Comparison of ENCODE assay signal across 24 cellular contexts in genomic region chr12:70581199-70581598, GRCh38. TPM values are rescaled to one million over a fixed set of nuclear protein-coding genes. Genes with fewer than 3 reads are reported as not detected.
DNase-seq lines count a peak whose midpoint lies in the region; ATAC-seq and TF ChIP-seq lines count a peak whose summit lies in the region.
"Had no signal": no experiment of that assay in that cellular context is flagged by ENCODE, and none has a peak within 500 bp of the region (broad histone marks: within the 10 kb centered on the region; RNA-seq: fewer than 3 reads in every experiment).

No MANE protein-coding gene starts in this region.

- no peak overlapping the region for H3K9ac ChIP-seq in MM.1S (ENCODE audit: low read length)

- no peaks in the 10 kb centered on the region for H3K79me2 ChIP-seq in MM.1S (ENCODE audit: low read length)

- H3K27ac ChIP-seq in MM.1S (ENCODE audit: low read length) (peak overlapping the region; percentile 46; the same call in 1 of the 2 replicates), caudate nucleus (ENCODE audit: low read depth, low read length) (no peak overlapping the region)
- H3K27ac ChIP-seq: heart left ventricle, HL-60, Peyer's patch, sigmoid colon, SJCRH30 had no signal

- no peaks in the 10 kb centered on the region for H3K4me1 Mint-ChIP-seq in Calu3 (ENCODE audit: low read depth, unreplicated experiment)
- H3K4me1 Mint-ChIP-seq: activated naive CD8-positive, alpha-beta T cell treated with anti-CD3 and anti-CD28 coated beads, Interleukin-2, amount 50 U/mL, for 24 hours had no signal

- BruUV-seq in Calu3 (replicated peaks; lab: Mats Ljungman, UMichigan): no TSS peak

- H2AFZ ChIP-seq in MM.1S (ENCODE audit: low read length): peak overlapping the region; percentile 77

- no peaks in the 10 kb centered on the region for H4K20me1 ChIP-seq in MM.1S (ENCODE audit: insufficient read depth, low read length)

- H3K27me3 Mint-ChIP-seq in Calu3 (ENCODE audit: unreplicated experiment): no peaks in the 10 kb centered on the region

- H3K4me1 ChIP-seq in MM.1S (ENCODE audit: low read length): peaks cover 13% of the 10 kb centered on the region
- H3K4me1 ChIP-seq: Peyer's patch, SJCRH30 had no signal

- peak overlapping the region; percentile 75 for H3K4me2 ChIP-seq in MM.1S (ENCODE audit: low read depth, low read length)

- ATAC-seq in GM18868 (IDR thresholded peaks at IDR 0.05; ENCODE audit: unreplicated experiment): peak; percentile 69
- peak; percentile 66 for ATAC-seq in HG02870 (IDR thresholded peaks at IDR 0.05; ENCODE audit: unreplicated experiment)
- ATAC-seq: activated naive CD8-positive, alpha-beta T cell treated with anti-CD3 and anti-CD28 coated beads, Interleukin-2, amount 50 U/mL, for 24 hours; heart left ventricle; stimulated activated naive CD8-positive, alpha-beta T cell treated with anti-CD3 and anti-CD28 coated beads, Interleukin-15, Interleukin-2, amounts not matched to agents 100 U/mL and 50 U/mL, for 24 hours had no signal

- H3K9me3 Mint-ChIP-seq in Calu3 (ENCODE audit: low read depth, unreplicated experiment): no peaks in the 10 kb centered on the region

- no peak overlapping the region for H3K27ac Mint-ChIP-seq in Calu3 (ENCODE audit: unreplicated experiment)
- H3K27ac Mint-ChIP-seq: activated naive CD8-positive, alpha-beta T cell treated with anti-CD3 and anti-CD28 coated beads, Interleukin-2, amount 50 U/mL, for 24 hours had no signal

- H3K36me3 ChIP-seq in MM.1S (replicated peaks; ENCODE audit: insufficient read depth, low read length): no peaks in the 10 kb centered on the region
- H3K36me3 ChIP-seq: HAP-1, Peyer's patch, sigmoid colon, SJCRH30 had no signal

- CTCF ChIA-PET in Calu3 (lab: Charles Lee): no interaction called here

- no peak overlapping the region for H3K4me3 Mint-ChIP-seq in Calu3 (ENCODE audit: low read depth, unreplicated experiment)
- H3K4me3 Mint-ChIP-seq: activated naive CD8-positive, alpha-beta T cell treated with anti-CD3 and anti-CD28 coated beads, Interleukin-2, amount 50 U/mL, for 24 hours; neural crest cell had no signal

- H3K27me3 ChIP-seq in MM.1S (replicated peaks; ENCODE audit: insufficient read depth, low read length): no peaks in the 10 kb centered on the region
- H3K27me3 ChIP-seq: heart left ventricle, Peyer's patch, sigmoid colon, SJCRH30 had no signal

- no peaks in the 10 kb centered on the region for H3K9me3 ChIP-seq in MM.1S (replicated peaks; ENCODE audit: insufficient read depth, low read length)
- H3K9me3 ChIP-seq: HAP-1, Peyer's patch, sigmoid colon, SJCRH30 had no signal

- H3F3A ChIP-seq in MM.1S (ENCODE audit: insufficient read depth, low read length): no peaks in the 10 kb centered on the region

- DNase-seq in MM.1S (peak; percentile 32), T-helper 2 cell (no peak), pons (ENCODE audit: low spot score) (no peak), caudate nucleus (lab: John Stamatoyannopoulos, UW) (no peak), Calu3 (no peak)
- DNase-seq: activated CD4-positive, CD25-positive, alpha-beta regulatory T cell treated with anti-CD3 and anti-CD28 coated beads, Interleukin-2, amount 50 U/mL, for 72 hours; activated gamma-delta T cell treated with Interleukin-2 at 50 U/mL for 16 hours; activated naive CD8-positive, alpha-beta T cell treated with anti-CD3 and anti-CD28 coated beads, Interleukin-2, amount 50 U/mL, for 24 hours; cerebellar nuclear complex; heart left ventricle; mammary epithelial cell; NCI-H1048; NCI-H187 treated with DMSO at 0.1 percent for 48 hours; NCI-H526; Peyer's patch; sigmoid colon; SJCRH30; stimulated activated CD4-positive, alpha-beta T cell treated with anti-CD3 and anti-CD28 coated beads, Interleukin-15, amount 100 ng/mL, for 24 hours; stimulated activated naive CD8-positive, alpha-beta T cell treated with anti-CD3 and anti-CD28 coated beads, Interleukin-15, Interleukin-2, amounts not matched to agents 100 U/mL and 50 U/mL, for 24 hours had no signal

- intact Hi-C loops in Calu3 (cut with micrococcal nuclease; ENCODE audit: unreplicated experiment): no loop called here

- H3K9me2 ChIP-seq in MM.1S (replicated peaks; ENCODE audit: insufficient read depth, low read length): no peaks in the 10 kb centered on the region

- peaks cover 30% of the 10 kb centered on the region for H3K36me3 Mint-ChIP-seq in Calu3 (ENCODE audit: insufficient read depth, unreplicated experiment)

- H3K4me3 ChIP-seq in MM.1S (ENCODE audit: low read length): no peak overlapping the region
- H3K4me3 ChIP-seq: HAP-1, heart left ventricle, Peyer's patch, sigmoid colon, SJCRH30 had no signal

- TF ChIP-seq CTCF in MM.1S (IDR thresholded peaks at IDR 0.05; ENCODE audit: low read length) (no peak), Calu3 (IDR thresholded peaks at IDR 0.05; ENCODE audit: unreplicated experiment) (no peak)

RNA-seq across cellular contexts. Expression of gene PTPRB, which starts 56.0 kb away (rescaled TPM):
- total RNA-seq in Calu3 (2022): 43.2 and 44.5 TPM in 2 replicates
